27 cellular contexts compared by ENCODE assay signal in genomic region chr12:90246673-90247072, GRCh38.
"Had no signal": no experiment of that assay in that cellular context is flagged by ENCODE, and none has a peak within 500 bp of the region (broad histone marks: within the 10 kb centered on the region; RNA-seq: fewer than 3 reads in every experiment).

No MANE protein-coding gene starts in this region.

- DNase-seq: activated CD4-positive, alpha-beta memory T cell treated with anti-CD3 and anti-CD28 coated beads for 36 hours; activated CD4-positive, alpha-beta T cell treated with anti-CD3 and anti-CD28 coated beads for 36 hours; activated CD4-positive, alpha-beta T cell treated with anti-CD3 and anti-CD28 coated beads, Interleukin-2, amount 10 ng/mL, durations not matched to agents 24 days and 14 days; activated CD4-positive, CD25-positive, alpha-beta regulatory T cell; activated CD4-positive, CD25-positive, alpha-beta regulatory T cell treated with anti-CD3 and anti-CD28 coated beads, Interleukin-2, amount 50 U/mL, for 72 hours; activated CD8-positive, alpha-beta memory T cell treated with anti-CD3 and anti-CD28 coated beads, Interleukin-2, amount 10 ng/mL, durations not matched to agents 7 days and 5 days; activated CD8-positive, alpha-beta memory T cell treated with anti-CD3 and anti-CD28 coated beads, Interleukin-2, amount 50 U/mL, for 4 hours; activated CD8-positive, alpha-beta T cell treated with anti-CD3 and anti-CD28 coated beads, Interleukin-2, amount 10 ng/mL, durations not matched to agents 7 days and 5 days; activated effector memory CD4-positive, alpha-beta T cell treated with anti-CD3 and anti-CD28 coated beads, Interleukin-2, amount 50 U/mL, for 16 hours; activated naive CD4-positive, alpha-beta T cell treated with anti-CD3 and anti-CD28 coated beads for 36 hours; activated naive CD8-positive, alpha-beta T cell treated with anti-CD3 and anti-CD28 coated beads for 36 hours; activated naive CD8-positive, alpha-beta T cell treated with anti-CD3 and anti-CD28 coated beads, Interleukin-2, amount 50 U/mL, for 24 hours; activated T-cell treated with anti-CD3 and anti-CD28 coated beads, Interleukin-2, amount 50 U/mL, for 1 hour; activated T-cell treated with anti-CD3 and anti-CD28 coated beads, Interleukin-2, amount 50 U/mL, for 48 hours; adrenal gland; anterior cingulate cortex; brain microvascular endothelial cell; effector CD4-positive, alpha-beta T cell; effector memory CD8-positive, alpha-beta T cell; erythroblast; foreskin melanocyte; T-helper 1 cell; T-helper 17 cell; T1000 had no signal

- H3K27me3 ChIP-seq: adrenal gland, brain microvascular endothelial cell, esophagus muscularis mucosa, gastroesophageal sphincter had no signal

- H3K27ac ChIP-seq: adrenal gland, brain microvascular endothelial cell, coronary artery, esophagus muscularis mucosa, gastroesophageal sphincter had no signal

- ATAC-seq: activated CD4-positive, alpha-beta T cell treated with anti-CD3 and anti-CD28 coated beads for 36 hours; activated CD8-positive, alpha-beta memory T cell treated with anti-CD3 and anti-CD28 coated beads, Interleukin-2, amount 10 ng/mL, durations not matched to agents 7 days and 5 days; activated CD8-positive, alpha-beta T cell treated with anti-CD3 and anti-CD28 coated beads, Interleukin-2, amount 10 ng/mL, durations not matched to agents 7 days and 5 days; activated naive CD8-positive, alpha-beta T cell treated with anti-CD3 and anti-CD28 coated beads, Interleukin-2, amount 50 U/mL, for 24 hours; effector memory CD8-positive, alpha-beta T cell; gastroesophageal sphincter; T-helper 17 cell had no signal

- H3K4me3 ChIP-seq: adrenal gland, coronary artery, esophagus muscularis mucosa, gastroesophageal sphincter had no signal
